In the genomic region with DNA sequence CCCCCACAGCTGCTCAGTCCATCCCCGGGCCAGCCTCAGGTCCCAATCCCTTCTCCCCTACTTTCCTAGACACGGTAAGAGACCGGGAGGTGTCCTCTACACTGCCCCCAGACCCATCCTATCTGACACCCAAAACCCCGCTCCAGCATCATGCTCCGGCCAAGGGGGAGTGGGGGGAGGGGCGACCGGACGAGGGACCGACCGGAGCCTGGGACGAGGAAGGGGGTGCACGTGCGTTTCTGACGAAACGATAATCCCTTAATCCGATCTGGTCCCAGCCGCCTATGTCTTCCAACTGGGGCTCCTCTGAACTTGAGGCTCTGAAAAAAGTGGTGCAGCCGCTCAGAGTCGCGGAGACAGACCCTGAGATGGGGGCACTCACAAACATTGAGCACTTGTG, we compare ENCODE assay signal across 18 cellular contexts. TPM values are rescaled to one million over a fixed set of nuclear protein-coding genes. Genes with fewer than 3 reads are reported as not detected.
DNase-seq lines count a peak whose midpoint lies in the region; ATAC-seq and TF ChIP-seq lines count a peak whose summit lies in the region.
"Had no signal": no experiment of that assay in that cellular context is flagged by ENCODE, and none has a peak within 500 bp of the region (broad histone marks: within the 10 kb centered on the region; RNA-seq: fewer than 3 reads in every experiment).

No MANE protein-coding gene starts in this region.

- H3K27me3 ChIP-seq in GM23338 (ENCODE audit: insufficient read depth) (peaks cover 35% of the 10 kb centered on the region), neural cell (ENCODE audit: insufficient read depth, low read depth, low read length) (peaks cover 50% of the 10 kb centered on the region), upper lobe of left lung (peaks cover 0 to 17% (median 5%) of the 10 kb centered on the region in 4 donors)
- H3K27me3 ChIP-seq: BE2C had no signal

- H3K9ac ChIP-seq in neural cell (ENCODE audit: low read length): no peak overlapping the region

- TF ChIP-seq POLR2A in upper lobe of left lung (IDR thresholded peaks at IDR 0.05): no peak

- H3K4me3 ChIP-seq in GM23338 (peak overlapping the region; percentile 44), neural cell (ENCODE audit: low read length) (no peak overlapping the region), upper lobe of left lung (no peak overlapping the region)
- H3K4me3 ChIP-seq: GM12878, SJSA1 had no signal

- no peak overlapping the region for H2AFZ ChIP-seq in GM23338
- no peak overlapping the region for H2AFZ ChIP-seq in neural cell (ENCODE audit: low read depth, low read length)

- TF ChIP-seq EP300 in neural cell (conservative IDR thresholded peaks at IDR 0.05; ENCODE audit: poor library complexity, severe bottlenecking) (no peak), upper lobe of left lung (IDR thresholded peaks at IDR 0.05) (no peak)

- 20% methylated on average over 7 to 20 of the region's 20 CpGs for WGBS in upper lobe of left lung, 2 donors

- H3K27ac ChIP-seq in GM23338 (ENCODE audit: low read depth) (no peak overlapping the region), neural cell (ENCODE audit: low read length) (no peak overlapping the region), upper lobe of left lung (no peak overlapping the region)
- H3K27ac ChIP-seq: SJSA1 had no signal

- H3K4me2 ChIP-seq in GM23338 (peak overlapping the region; percentile 67), neural cell (ENCODE audit: low read length) (no peak overlapping the region)

- H3K9me2 ChIP-seq in GM23338 (ENCODE audit: insufficient read depth): no peaks in the 10 kb centered on the region
- H3K9me2 ChIP-seq in neural cell (ENCODE audit: insufficient read depth, low read length): no peaks in the 10 kb centered on the region

- H3K9me3 ChIP-seq in neural cell (ENCODE audit: low read length) (no peaks in the 10 kb centered on the region), upper lobe of left lung (no peaks in the 10 kb centered on the region)
- H3K9me3 ChIP-seq: BE2C, SJSA1 had no signal

- H3K4me1 ChIP-seq in GM23338 (ENCODE audit: insufficient read depth): peaks cover 7% of the 10 kb centered on the region; the same call in 1 of the 2 replicates
- H3K4me1 ChIP-seq in upper lobe of left lung: peaks cover 0 to 7% (median 3%) of the 10 kb centered on the region in 4 donors
- H3K4me1 ChIP-seq: SJSA1 had no signal

- CTCF ChIA-PET in WTC11 (lab: Charles Lee): interaction anchor here (0.6 to 5.2 kb wide), 21 partner anchors 10 to 452 kb away, joined by 3 to 26 read pairs (median 6); a partner anchor contains a TSS

- POLR2A ChIA-PET in WTC11 (lab: Charles Lee): interaction anchor here (0.5 to 1.1 kb wide), 2 partner anchors 16 to 67 kb away, joined by 3 to 5 read pairs; no protein-coding TSS in a partner anchor

- H3K79me2 ChIP-seq in GM23338 (replicated peaks; ENCODE audit: insufficient read depth) (no peaks in the 10 kb centered on the region), neural cell (replicated peaks; ENCODE audit: insufficient read depth, low read length) (no peaks in the 10 kb centered on the region)

- H3K9me3 Mint-ChIP-seq in GM23338 (no peaks in the 10 kb centered on the region), IgD-negative memory B cell (no peaks in the 10 kb centered on the region), WTC11 (no peaks in the 10 kb centered on the region)
- no peaks in the 10 kb centered on the region for H3K9me3 Mint-ChIP-seq in T-helper 2 cell treated with Interferon-gamma antibody and Interleukin-4, amounts not matched to agents 5 μg/mL and 100 μg/mL, for 36 hours

- DNase-seq in GM23338 (ENCODE audit: low spot score): peak; percentile 66
- peak; percentile 51 for DNase-seq in WTC11 (ENCODE audit: low spot score)
- no peak for DNase-seq in upper lobe of left lung
- DNase-seq in T-helper 2 cell treated with Interferon-gamma antibody and Interleukin-4, amounts not matched to agents 5 μg/mL and 100 μg/mL, for 36 hours (ENCODE audit: low spot score): no peak
- DNase-seq: BE2C, DMS79, GOT3, KG1, NCI-H1092 treated with DMSO at 0.1 percent for 48 hours, NCI-H1436 treated with DMSO at 0.1 percent for 48 hours, NCI-H1930 had no signal

- H3K27ac Mint-ChIP-seq in GM23338 (no peak overlapping the region), IgD-negative memory B cell (peak overlapping the region in 2 of 3 donors; percentile 31 to 68), WTC11 (no peak overlapping the region)
- H3K27ac Mint-ChIP-seq in T-helper 2 cell treated with Interferon-gamma antibody and Interleukin-4, amounts not matched to agents 5 μg/mL and 100 μg/mL, for 36 hours: no peak overlapping the region

- H3K27me3 Mint-ChIP-seq in GM23338 (ENCODE audit: insufficient read depth, low read depth, poor library complexity): peaks cover 35% of the 10 kb centered on the region
- H3K27me3 Mint-ChIP-seq in IgD-negative memory B cell: peaks cover 24% of the 10 kb centered on the region
- peaks cover 57% of the 10 kb centered on the region for H3K27me3 Mint-ChIP-seq in WTC11 (ENCODE audit: low read depth)
- peaks cover 20% of the 10 kb centered on the region for H3K27me3 Mint-ChIP-seq in T-helper 2 cell treated with Interferon-gamma antibody and Interleukin-4, amounts not matched to agents 5 μg/mL and 100 μg/mL, for 36 hours (ENCODE audit: low read depth)

- no peaks in the 10 kb centered on the region for H3K36me3 ChIP-seq in GM23338 (ENCODE audit: insufficient read depth)
- no peaks in the 10 kb centered on the region for H3K36me3 ChIP-seq in neural cell (ENCODE audit: insufficient read depth, low read length)
- H3K36me3 ChIP-seq in upper lobe of left lung: no peaks in the 10 kb centered on the region
- H3K36me3 ChIP-seq: BE2C, SJSA1 had no signal

- no peak for TF ChIP-seq RAD21 in neural cell (conservative IDR thresholded peaks at IDR 0.05)

- H4K20me1 ChIP-seq in GM23338 (replicated peaks; ENCODE audit: insufficient read depth): no peaks in the 10 kb centered on the region
- H4K20me1 ChIP-seq in neural cell (ENCODE audit: insufficient read depth): no peaks in the 10 kb centered on the region

- H3K36me3 Mint-ChIP-seq in GM23338 (ENCODE audit: low read depth) (no peaks in the 10 kb centered on the region), IgD-negative memory B cell (no peaks in the 10 kb centered on the region), WTC11 (no peaks in the 10 kb centered on the region)
- H3K36me3 Mint-ChIP-seq in T-helper 2 cell treated with Interferon-gamma antibody and Interleukin-4, amounts not matched to agents 5 μg/mL and 100 μg/mL, for 36 hours (ENCODE audit: low read depth): no peaks in the 10 kb centered on the region

- H3K4me1 Mint-ChIP-seq in GM23338: peaks cover 8% of the 10 kb centered on the region
- H3K4me1 Mint-ChIP-seq in IgD-negative memory B cell: peaks cover 0 to 7% (median 1%) of the 10 kb centered on the region in 3 donors
- H3K4me1 Mint-ChIP-seq in WTC11: peaks cover 7% of the 10 kb centered on the region
- H3K4me1 Mint-ChIP-seq in T-helper 2 cell treated with Interferon-gamma antibody and Interleukin-4, amounts not matched to agents 5 μg/mL and 100 μg/mL, for 36 hours (ENCODE audit: low read depth): peaks cover 4% of the 10 kb centered on the region

- ATAC-seq in GM23338 (peak; percentile 36), WTC11 (peak; percentile 12), upper lobe of left lung (ENCODE audit: low FRiP score in 2 of 2) (no peak), GM18511 (IDR thresholded peaks at IDR 0.05; ENCODE audit: unreplicated experiment) (no peak), HG02571 (IDR thresholded peaks at IDR 0.05; ENCODE audit: unreplicated experiment) (no peak)

- H3F3A ChIP-seq in GM23338 (replicated peaks; ENCODE audit: low read depth): peaks cover 5% of the 10 kb centered on the region; the same call in 1 of the 2 replicates
- no peaks in the 10 kb centered on the region for H3F3A ChIP-seq in neural cell (ENCODE audit: insufficient read depth, low read length, poor library complexity, severe bottlenecking)

- H3K4me3 Mint-ChIP-seq in GM23338 (peak overlapping the region; percentile 59), IgD-negative memory B cell (peak overlapping the region in 1 of 4 donors; percentile 47), WTC11 (peak overlapping the region; percentile 47; the same call in 1 of the 2 replicates)
- H3K4me3 Mint-ChIP-seq in T-helper 2 cell treated with Interferon-gamma antibody and Interleukin-4, amounts not matched to agents 5 μg/mL and 100 μg/mL, for 36 hours: no peak overlapping the region

- TF ChIP-seq CTCF in GM23338 (conservative IDR thresholded peaks at IDR 0.05; ENCODE audit: low read depth in 2 of 2): no peak
- no peak for TF ChIP-seq CTCF in WTC11 (IDR thresholded peaks at IDR 0.05)
- TF ChIP-seq CTCF in neural cell (IDR thresholded peaks at IDR 0.05; ENCODE audit: poor library complexity, severe bottlenecking): no peak
- no peak for TF ChIP-seq CTCF in upper lobe of left lung (IDR thresholded peaks at IDR 0.05)

RNA-seq across cellular contexts. Expression of a gene that starts 0.5 kb away (rescaled TPM):
- 0.62 and 0.66 TPM in 2 replicates for total RNA-seq in GM23338 (2014; rRNA removed; shearing (Covaris generic))
- polyA plus RNA-seq in GM23338 (2016; fragmentation: Nextera tagmentation; extraction: Ambion mirVana) (0.21 TPM in 1 of 2 replicates, not detected in the other), IgD-negative memory B cell (not detected), neural cell (0.27 and 0.66 TPM in 2 replicates)
- total RNA-seq in WTC11 (2021) (0.09 to 0.21 TPM (median 0.09 TPM) in 3 replicates), upper lobe of left lung (not detected)
- polyA minus RNA-seq in neural cell: not detected in 2 replicates
- total RNA-seq: GM12878, SJSA1 had no signal

RNA-seq across cellular contexts. Expression of a gene that starts 14.3 kb away (rescaled TPM):
- total RNA-seq in GM23338 (2014; rRNA removed; shearing (Covaris generic)): not detected in 2 replicates
- polyA plus RNA-seq in GM23338 (2016; fragmentation: Nextera tagmentation; extraction: Ambion mirVana) (not detected in 2 replicates), IgD-negative memory B cell (not detected), neural cell (0.18 TPM in 1 of 2 replicates, not detected in the other)
- total RNA-seq in WTC11 (2021) (not detected in 3 replicates), upper lobe of left lung (1 to 10 TPM in 1 of 6 donors, not detected in 5; 1.0 TPM)
- polyA minus RNA-seq in neural cell: not detected in 2 replicates
- total RNA-seq: GM12878, NCI-H460, SJSA1 had no signal
- polyA plus RNA-seq: GM12878 had no signal

RNA-seq across cellular contexts. Expression of a gene that starts 16.0 kb away (rescaled TPM):
- total RNA-seq in GM23338 (2014; rRNA removed; shearing (Covaris generic)): 32.6 and 35.4 TPM in 2 replicates
- polyA plus RNA-seq in GM23338 (2016; fragmentation: Nextera tagmentation; extraction: Ambion mirVana) (19.3 and 20.3 TPM in 2 replicates), IgD-negative memory B cell (25.2 TPM), neural cell (193 and 212 TPM in 2 replicates)
- total RNA-seq in WTC11 (2021) (34.4 to 38.9 TPM (median 37.4 TPM) in 3 replicates), upper lobe of left lung (100 to 1,000 TPM in 1 of 6 donors, 10 to 100 TPM in 5; 40.6 to 158 (median 65.0) TPM)
- 61.4 and 66.0 TPM in 2 replicates for polyA minus RNA-seq in neural cell

RNA-seq across cellular contexts. Expression of a gene that starts 45.0 kb away (rescaled TPM):
- 27.5 and 29.9 TPM in 2 replicates for total RNA-seq in GM23338 (2014; rRNA removed; shearing (Covaris generic))
- polyA plus RNA-seq in GM23338 (2016; fragmentation: Nextera tagmentation; extraction: Ambion mirVana): 13.6 and 16.5 TPM in 2 replicates
- 214 TPM for polyA plus RNA-seq in IgD-negative memory B cell
- total RNA-seq in WTC11 (2021): 55.1 to 55.9 TPM (median 55.3 TPM) in 3 replicates
- 40.5 and 45.5 TPM in 2 replicates for polyA plus RNA-seq in neural cell
- polyA minus RNA-seq in neural cell: 36.5 and 38.7 TPM in 2 replicates
- 100 to 1,000 TPM in 1 of 6 donors, 10 to 100 TPM in 5; 32.7 to 104 (median 64.8) TPM for total RNA-seq in upper lobe of left lung

RNA-seq across cellular contexts. Expression of a gene that starts 46.3 kb away (rescaled TPM):
- 51.3 and 64.9 TPM in 2 replicates for total RNA-seq in GM23338 (2014; rRNA removed; shearing (Covaris generic))
- polyA plus RNA-seq in GM23338 (2016; fragmentation: Nextera tagmentation; extraction: Ambion mirVana) (34.7 and 35.8 TPM in 2 replicates), IgD-negative memory B cell (157 TPM), neural cell (4.5 and 10.9 TPM in 2 replicates)
- total RNA-seq in WTC11 (2021) (38.0 to 47.0 TPM (median 39.0 TPM) in 3 replicates), upper lobe of left lung (100 to 1,000 TPM in 5 of 6 donors, 10 to 100 TPM in 1; 82.8 to 155 (median 130) TPM)
- polyA minus RNA-seq in neural cell: 6.3 and 6.5 TPM in 2 replicates

Comparison
In these comparisons a context has a peak if more than half of its experiments do, and no peak if none do; other contexts are left out.
1. ATAC-seq: peak in GM23338 (single experiment) and WTC11 (single experiment); none in upper lobe of left lung (0 of 2), GM18511 (single experiment) and HG02571 (single experiment).
2. DNase-seq: peak in GM23338 (single experiment) and WTC11 (single experiment); none in upper lobe of left lung (0 of 2) and T-helper 2 cell treated with Interferon-gamma antibody and Interleukin-4, amounts not matched to agents 5 μg/mL and 100 μg/mL, for 36 hours (single experiment).
3. H3K27ac Mint-ChIP-seq: peak in IgD-negative memory B cell (2 of 3); none in GM23338 (single experiment), WTC11 (single experiment) and T-helper 2 cell treated with Interferon-gamma antibody and Interleukin-4, amounts not matched to agents 5 μg/mL and 100 μg/mL, for 36 hours (single experiment).